11 cellular contexts compared by ENCODE assay signal in the genomic region with DNA sequence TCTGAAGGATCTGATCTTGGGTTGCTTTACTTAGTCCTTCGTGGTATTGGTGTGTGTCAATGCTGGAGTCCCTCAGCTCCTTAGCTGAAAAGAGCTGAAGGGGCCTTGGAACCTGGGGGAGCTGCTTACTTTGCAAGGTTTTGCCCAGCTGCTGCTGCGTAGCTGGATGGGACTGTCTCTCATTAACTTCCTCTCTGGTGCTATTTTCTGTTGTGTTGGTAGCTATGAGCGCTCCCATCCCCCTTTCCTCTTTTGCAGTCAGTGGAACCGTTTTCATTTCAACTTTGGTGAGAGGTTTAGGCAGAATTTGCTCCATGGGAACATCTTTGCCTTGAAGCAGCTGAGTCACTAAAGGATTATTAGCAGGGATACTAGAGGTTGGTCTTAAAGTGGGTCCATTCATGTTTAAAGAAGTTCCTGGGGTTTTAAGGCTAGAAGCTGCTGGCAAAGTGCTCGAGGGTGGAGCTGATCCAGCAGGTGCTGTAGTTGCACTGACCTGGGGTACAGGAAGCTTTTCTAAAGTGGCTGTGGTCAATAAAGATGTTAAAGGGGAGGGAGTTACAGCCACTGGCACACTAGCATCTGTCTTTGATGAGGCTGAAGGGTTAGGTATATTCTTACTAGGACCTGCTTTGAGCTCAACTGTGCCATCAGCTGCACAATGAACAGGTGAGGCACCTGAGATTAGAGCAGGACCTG.
A peak's percentile ranks its signal among the peaks of the same experiment; 100 is the strongest.
DNase-seq lines count a peak whose midpoint lies in the region; ATAC-seq and TF ChIP-seq lines count a peak whose summit lies in the region.
"Had no signal": no experiment of that assay in that cellular context is flagged by ENCODE, and none has a peak within 500 bp of the region (broad histone marks: within the 10 kb centered on the region; RNA-seq: fewer than 3 reads in every experiment).

No MANE protein-coding gene starts in this region.

- TF ChIP-seq CTCF in NB4 (IDR thresholded peaks at IDR 0.05; ENCODE audit: low read depth, low read length) (no peak), upper lobe of right lung (IDR thresholded peaks at IDR 0.05) (no peak), esophagus squamous epithelium (IDR thresholded peaks at IDR 0.05) (no peak)

- H3K27ac Mint-ChIP-seq in activated naive CD4-positive, alpha-beta T cell treated with anti-CD3 and anti-CD28 coated beads, Interleukin-2, amount 50 U/mL, for 24 hours = peak overlapping the region; percentile 81
- peak overlapping the region; percentile 85 for H3K27ac Mint-ChIP-seq in activated naive CD8-positive, alpha-beta T cell treated with anti-CD3 and anti-CD28 coated beads, Interleukin-2, amount 10 ng/mL, durations not matched to agents 7 days and 5 days

- POLR2A ChIA-PET in activated naive CD8-positive, alpha-beta T cell treated with anti-CD3 and anti-CD28 coated beads, Interleukin-2, amount 10 ng/mL, durations not matched to agents 7 days and 5 days (lab: Charles Lee) = interaction anchor here (0.5 to 0.9 kb wide), 2 partner anchors 72 to 470 kb away, joined by 4 read pairs; no protein-coding TSS in a partner anchor

- no peaks in the 10 kb centered on the region for H3K9me3 Mint-ChIP-seq in activated naive CD4-positive, alpha-beta T cell treated with anti-CD3 and anti-CD28 coated beads, Interleukin-2, amount 50 U/mL, for 24 hours
- H3K9me3 Mint-ChIP-seq in activated naive CD8-positive, alpha-beta T cell treated with anti-CD3 and anti-CD28 coated beads, Interleukin-2, amount 10 ng/mL, durations not matched to agents 7 days and 5 days = no peaks in the 10 kb centered on the region

- intact Hi-C loops in upper lobe of right lung (cut with DNase I) (no loop called here), esophagus squamous epithelium (cut with DNase I) (no loop called here)

- H3K4me3 ChIP-seq in NB4 (ENCODE audit: low read depth, low read length) = peak overlapping the region; percentile 4
- H3K4me3 ChIP-seq in upper lobe of right lung = no peak overlapping the region
- H3K4me3 ChIP-seq in esophagus squamous epithelium = no peak overlapping the region
- H3K4me3 ChIP-seq: heart left ventricle, pancreas had no signal

- 72 to 91% methylated on average over 4 of the region's 5 CpGs for WGBS in esophagus squamous epithelium, 2 donors

- H3K27ac ChIP-seq in upper lobe of right lung = no peak overlapping the region
- no peak overlapping the region for H3K27ac ChIP-seq in esophagus squamous epithelium
- H3K27ac ChIP-seq: heart left ventricle, pancreas had no signal

- no peaks in the 10 kb centered on the region for H3K9me3 ChIP-seq in upper lobe of right lung
- H3K9me3 ChIP-seq in esophagus squamous epithelium = no peaks in the 10 kb centered on the region
- H3K9me3 ChIP-seq: heart left ventricle, pancreas had no signal

- H3K27me3 Mint-ChIP-seq in activated naive CD4-positive, alpha-beta T cell treated with anti-CD3 and anti-CD28 coated beads, Interleukin-2, amount 50 U/mL, for 24 hours = no peaks in the 10 kb centered on the region
- no peaks in the 10 kb centered on the region for H3K27me3 Mint-ChIP-seq in activated naive CD8-positive, alpha-beta T cell treated with anti-CD3 and anti-CD28 coated beads, Interleukin-2, amount 10 ng/mL, durations not matched to agents 7 days and 5 days

- H3K4me1 Mint-ChIP-seq in activated naive CD4-positive, alpha-beta T cell treated with anti-CD3 and anti-CD28 coated beads, Interleukin-2, amount 50 U/mL, for 24 hours = peaks cover 32% of the 10 kb centered on the region
- peaks cover 18% of the 10 kb centered on the region for H3K4me1 Mint-ChIP-seq in activated naive CD8-positive, alpha-beta T cell treated with anti-CD3 and anti-CD28 coated beads, Interleukin-2, amount 10 ng/mL, durations not matched to agents 7 days and 5 days

- TF ChIP-seq POLR2A in NB4 (IDR thresholded peaks at IDR 0.05; ENCODE audit: extremely low read depth, insufficient read length) (no peak), esophagus squamous epithelium (IDR thresholded peaks at IDR 0.05) (no peak)

- ATAC-seq in activated naive CD8-positive, alpha-beta T cell treated with anti-CD3 and anti-CD28 coated beads, Interleukin-2, amount 10 ng/mL, durations not matched to agents 7 days and 5 days (ENCODE audit: low read depth) = peak; percentile 70
- ATAC-seq in upper lobe of right lung (peak; percentile 29), HG02852 (IDR thresholded peaks at IDR 0.05; ENCODE audit: unreplicated experiment) (no peak)
- ATAC-seq: pancreas had no signal

- DNase-seq in activated naive CD4-positive, alpha-beta T cell treated with Interleukin-2 at 50 U/mL for 16 hours = no peak
- peak; percentile 95 for DNase-seq in NB4 (ENCODE audit: low read depth)
- DNase-seq in activated naive CD8-positive, alpha-beta T cell treated with anti-CD3 and anti-CD28 coated beads, Interleukin-2, amount 10 ng/mL, durations not matched to agents 7 days and 5 days = no peak
- DNase-seq in upper lobe of right lung = no peak
- DNase-seq in esophagus squamous epithelium (lab: John Stamatoyannopoulos, UW) = no peak
- no peak for DNase-seq in RKO (ENCODE audit: low spot score)
- DNase-seq: NCI-H2081, pancreas had no signal

- H3K27me3 ChIP-seq in upper lobe of right lung (no peaks in the 10 kb centered on the region), esophagus squamous epithelium (no peaks in the 10 kb centered on the region)
- H3K27me3 ChIP-seq: heart left ventricle, pancreas had no signal

- H3K36me3 ChIP-seq in upper lobe of right lung (peaks cover 58% of the 10 kb centered on the region), esophagus squamous epithelium (peaks cover 14 to 61% (median 20%) of the 10 kb centered on the region in 3 donors)

- H3K4me1 ChIP-seq in upper lobe of right lung = no peaks in the 10 kb centered on the region
- H3K4me1 ChIP-seq in esophagus squamous epithelium = peaks cover 0 to 18% (median 0%) of the 10 kb centered on the region in 3 donors

- peaks cover 7% of the 10 kb centered on the region for H3K36me3 Mint-ChIP-seq in activated naive CD4-positive, alpha-beta T cell treated with anti-CD3 and anti-CD28 coated beads, Interleukin-2, amount 50 U/mL, for 24 hours
- H3K36me3 Mint-ChIP-seq in activated naive CD8-positive, alpha-beta T cell treated with anti-CD3 and anti-CD28 coated beads, Interleukin-2, amount 10 ng/mL, durations not matched to agents 7 days and 5 days = peaks cover 42% of the 10 kb centered on the region

- peak overlapping the region; percentile 40 for H3K4me3 Mint-ChIP-seq in activated naive CD4-positive, alpha-beta T cell treated with anti-CD3 and anti-CD28 coated beads, Interleukin-2, amount 50 U/mL, for 24 hours
- H3K4me3 Mint-ChIP-seq in activated naive CD8-positive, alpha-beta T cell treated with anti-CD3 and anti-CD28 coated beads, Interleukin-2, amount 10 ng/mL, durations not matched to agents 7 days and 5 days = peak overlapping the region; percentile 23
